20 cellular contexts compared by ENCODE assay signal in the genomic region with DNA sequence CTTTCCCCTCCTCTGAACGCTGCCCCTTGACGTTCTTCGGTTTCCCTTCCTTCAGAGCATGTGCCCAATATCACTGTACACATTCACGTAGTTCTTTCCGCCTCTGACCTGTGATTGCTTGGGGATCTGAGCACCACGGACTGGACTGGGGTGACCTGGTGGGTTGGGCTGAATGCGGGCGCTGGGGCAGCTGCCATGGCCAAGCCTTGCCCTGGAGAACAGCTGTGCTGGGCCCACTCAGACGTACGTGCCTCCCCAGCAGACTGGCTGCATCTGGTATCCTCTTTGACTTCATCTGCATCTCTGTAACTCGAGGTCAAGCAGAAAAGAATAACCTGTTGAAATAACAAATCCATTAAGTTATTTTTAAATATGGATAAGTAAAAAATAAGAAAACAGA. TPM values are rescaled to one million over a fixed set of nuclear protein-coding genes. Genes with fewer than 3 reads are reported as not detected.
DNase-seq lines count a peak whose midpoint lies in the region; ATAC-seq and TF ChIP-seq lines count a peak whose summit lies in the region.
"Had no signal": no experiment of that assay in that cellular context is flagged by ENCODE, and none has a peak within 500 bp of the region (broad histone marks: within the 10 kb centered on the region; RNA-seq: fewer than 3 reads in every experiment).

No MANE protein-coding gene starts in this region.

- H3K79me1 ChIP-seq in neuronal stem cell (ENCODE audit: low read depth, low read length): no peaks in the 10 kb centered on the region

- intact Hi-C loops in ovary (cut with DNase I): loop anchor here in 1 of 4 donors (5.0 kb wide), 1 partner anchor 234 kb away; no protein-coding TSS in a partner anchor

- H3K4me3 ChIP-seq in SJCRH30 (no peak overlapping the region), neuronal stem cell (ENCODE audit: low read length in 2 of 2) (no peak overlapping the region), skeletal muscle satellite cell (ENCODE audit: low read length) (no peak overlapping the region), ovary (no peak overlapping the region)

- H3K27ac Mint-ChIP-seq in activated naive CD4-positive, alpha-beta T cell treated with anti-CD3 and anti-CD28 coated beads, Interleukin-2, amount 50 U/mL, for 24 hours: peak overlapping the region; percentile 72
- no peak overlapping the region for H3K27ac Mint-ChIP-seq in activated naive CD4-positive, alpha-beta T cell treated with anti-CD3 and anti-CD28 coated beads, Interleukin-2, amount 50 U/mL, for 72 hours
- H3K27ac Mint-ChIP-seq: CD4-positive, CD25-positive, alpha-beta regulatory T cell; CD8-positive, alpha-beta memory T cell; HFFc6 had no signal

- H3K4me1 ChIP-seq in SJCRH30 (no peaks in the 10 kb centered on the region), neuronal stem cell (ENCODE audit: control insufficient read depth in 2 of 2, insufficient read depth in 1 of 2, low read depth in 1 of 2, low read length in 2 of 2) (peaks cover 0 to 5% of the 10 kb centered on the region in 2 donors), skeletal muscle satellite cell (ENCODE audit: control insufficient read depth, insufficient read depth, low read length) (peaks cover 3% of the 10 kb centered on the region), ovary (ENCODE audit: insufficient read depth) (peaks cover 1% of the 10 kb centered on the region)

- H3K4me2 ChIP-seq in neuronal stem cell (ENCODE audit: insufficient read depth, low read length, poor library complexity, severe bottlenecking): no peak overlapping the region
- H3K4me2 ChIP-seq in skeletal muscle satellite cell (ENCODE audit: low read length): peak overlapping the region; percentile 8

- H2BK120ac ChIP-seq in neuronal stem cell (ENCODE audit: low read depth, low read length): no peak overlapping the region

- no peak overlapping the region for H2BK15ac ChIP-seq in neuronal stem cell (ENCODE audit: low read length)

- H3K4ac ChIP-seq in neuronal stem cell (ENCODE audit: low read length): no peak overlapping the region

- H3K36me3 ChIP-seq in SJCRH30: no peaks in the 10 kb centered on the region
- no peaks in the 10 kb centered on the region for H3K36me3 ChIP-seq in neuronal stem cell (replicated peaks in 1 of 2; ENCODE audit: control insufficient read depth in 2 of 2, insufficient read depth in 2 of 2, low read length in 2 of 2)
- H3K36me3 ChIP-seq in skeletal muscle satellite cell (ENCODE audit: insufficient read depth, low read length): no peaks in the 10 kb centered on the region
- H3K36me3 ChIP-seq in ovary: no peaks in the 10 kb centered on the region
- H3K36me3 ChIP-seq: BE2C had no signal

- peak overlapping the region; percentile 13 for H2AFZ ChIP-seq in neuronal stem cell (ENCODE audit: low read length)

- H2BK12ac ChIP-seq in neuronal stem cell (ENCODE audit: low read length): no peak overlapping the region

- TF ChIP-seq POLR2A in ovary (IDR thresholded peaks at IDR 0.05): no peak

- no peak overlapping the region for H3K4me3 Mint-ChIP-seq in activated naive CD4-positive, alpha-beta T cell treated with anti-CD3 and anti-CD28 coated beads, Interleukin-2, amount 50 U/mL, for 24 hours
- H3K4me3 Mint-ChIP-seq: CD4-positive, CD25-positive, alpha-beta regulatory T cell; CD8-positive, alpha-beta memory T cell; HFFc6 had no signal

- H2AK5ac ChIP-seq in neuronal stem cell (ENCODE audit: low read depth, low read length): peak overlapping the region; percentile 61

- H3K36me3 Mint-ChIP-seq in activated naive CD4-positive, alpha-beta T cell treated with anti-CD3 and anti-CD28 coated beads, Interleukin-2, amount 50 U/mL, for 24 hours: no peaks in the 10 kb centered on the region
- no peaks in the 10 kb centered on the region for H3K36me3 Mint-ChIP-seq in activated naive CD4-positive, alpha-beta T cell treated with anti-CD3 and anti-CD28 coated beads, Interleukin-2, amount 50 U/mL, for 72 hours
- H3K36me3 Mint-ChIP-seq: CD4-positive, CD25-positive, alpha-beta regulatory T cell had no signal

- no peak overlapping the region for H3K23ac ChIP-seq in neuronal stem cell (ENCODE audit: low read depth, low read length, poor library complexity)

- no peak overlapping the region for H2BK5ac ChIP-seq in neuronal stem cell (ENCODE audit: low read length)

- H3K18ac ChIP-seq in neuronal stem cell (ENCODE audit: low read length): no peak overlapping the region

- H3K9me3 Mint-ChIP-seq in activated naive CD4-positive, alpha-beta T cell treated with anti-CD3 and anti-CD28 coated beads, Interleukin-2, amount 50 U/mL, for 24 hours: no peaks in the 10 kb centered on the region
- H3K9me3 Mint-ChIP-seq in activated naive CD4-positive, alpha-beta T cell treated with anti-CD3 and anti-CD28 coated beads, Interleukin-2, amount 50 U/mL, for 72 hours: no peaks in the 10 kb centered on the region
- H3K9me3 Mint-ChIP-seq: CD8-positive, alpha-beta memory T cell; HFFc6 had no signal

- TF ChIP-seq EP300 in ovary (IDR thresholded peaks at IDR 0.05): no peak

- peaks cover 12% of the 10 kb centered on the region for H3K4me1 Mint-ChIP-seq in activated naive CD4-positive, alpha-beta T cell treated with anti-CD3 and anti-CD28 coated beads, Interleukin-2, amount 50 U/mL, for 24 hours
- H3K4me1 Mint-ChIP-seq: CD8-positive, alpha-beta memory T cell had no signal

- H3K27me3 Mint-ChIP-seq in activated naive CD4-positive, alpha-beta T cell treated with anti-CD3 and anti-CD28 coated beads, Interleukin-2, amount 50 U/mL, for 24 hours: no peaks in the 10 kb centered on the region
- H3K27me3 Mint-ChIP-seq: CD4-positive, CD25-positive, alpha-beta regulatory T cell had no signal

- no peak overlapping the region for H4K91ac ChIP-seq in neuronal stem cell (ENCODE audit: low read depth, low read length, poor library complexity)

- H3K27ac ChIP-seq in SJCRH30 (no peak overlapping the region), neuronal stem cell (replicated peaks; ENCODE audit: low read length) (no peak overlapping the region), ovary (no peak overlapping the region)
- H3K27ac ChIP-seq: HL-60 had no signal

- H3K14ac ChIP-seq in neuronal stem cell (ENCODE audit: low read length): peak overlapping the region; percentile 63

- H3K27me3 ChIP-seq in SJCRH30: no peaks in the 10 kb centered on the region
- no peaks in the 10 kb centered on the region for H3K27me3 ChIP-seq in neuronal stem cell (ENCODE audit: control insufficient read depth in 3 of 3, insufficient read depth in 3 of 3, low read depth in 1 of 3, low read length in 3 of 3)
- H3K27me3 ChIP-seq in skeletal muscle satellite cell (ENCODE audit: control insufficient read depth, insufficient read depth, low read length): no peaks in the 10 kb centered on the region
- H3K27me3 ChIP-seq in ovary: no peaks in the 10 kb centered on the region
- H3K27me3 ChIP-seq: BE2C had no signal

- no peaks in the 10 kb centered on the region for H3K9me3 ChIP-seq in SJCRH30 (replicated peaks)
- H3K9me3 ChIP-seq in neuronal stem cell (replicated peaks in 1 of 2; ENCODE audit: control insufficient read depth in 2 of 2, insufficient read depth in 1 of 2, low read depth in 1 of 2, low read length in 2 of 2): no peaks in the 10 kb centered on the region
- no peaks in the 10 kb centered on the region for H3K9me3 ChIP-seq in skeletal muscle satellite cell (replicated peaks; ENCODE audit: low read length)
- H3K9me3 ChIP-seq in ovary: no peaks in the 10 kb centered on the region
- H3K9me3 ChIP-seq: BE2C had no signal

- no peak overlapping the region for H3K9ac ChIP-seq in neuronal stem cell (ENCODE audit: low read depth, low read length, poor library complexity)
- H3K9ac ChIP-seq in skeletal muscle satellite cell (ENCODE audit: low read depth, low read length): no peak overlapping the region

- H4K8ac ChIP-seq in neuronal stem cell (ENCODE audit: low read depth, low read length): no peak overlapping the region

- no peak for TF ChIP-seq CTCF in ovary (IDR thresholded peaks at IDR 0.05)

- DNase-seq in activated naive CD4-positive, alpha-beta T cell treated with anti-CD3 and anti-CD28 coated beads, Interleukin-2, amount 50 U/mL, for 72 hours (ENCODE audit: low spot score in 2 of 2): no peak
- DNase-seq in SJCRH30 (peak; percentile 44 to 50), neuronal stem cell (ENCODE audit: low spot score) (no peak), ovary (no peak), AML-193 (lab: John Stamatoyannopoulos, UW) (no peak)
- DNase-seq in central memory CD4-positive, alpha-beta T cell: no peak
- DNase-seq: 8988T; BE2C; C1 segment of cervical spinal cord; CD4-positive, CD25-positive, alpha-beta regulatory T cell; CD8-positive, alpha-beta memory T cell; COR-L47; DMS153; DMS79; GDM1; GOT3; HFFc6 had no signal

- WGBS in neuronal stem cell (ENCODE audit: extremely low coverage in 2 of 2, insufficient read length in 2 of 2, insufficient replicate concordance in 1 of 2), 2 donors: no CpG with 5 or more reads among the region's 11 CpGs
- WGBS in ovary, 3 donors: 47 to 78% (median 58%) methylated on average over 11 of the region's 11 CpGs

- ATAC-seq in activated naive CD4-positive, alpha-beta T cell treated with anti-CD3 and anti-CD28 coated beads, Interleukin-2, amount 50 U/mL, for 72 hours: no peak

RNA-seq across cellular contexts. Expression of a gene that starts 35.1 kb away (rescaled TPM):
- 10 to 100 TPM in 1 of 2 donors, 1 to 10 TPM in 1; 3.1 to 12.4 TPM for total RNA-seq in activated naive CD4-positive, alpha-beta T cell treated with anti-CD3 and anti-CD28 coated beads, Interleukin-2, amount 50 U/mL, for 72 hours
- total RNA-seq in SJCRH30 (2014; rRNA removed; shearing (Covaris generic)): 4.1 and 5.3 TPM in 2 replicates
- 0.57 TPM for polyA plus RNA-seq in neuronal stem cell (2013, experiment 1 of 2)
- polyA plus RNA-seq in neuronal stem cell (2013, experiment 2 of 2): 0.71 TPM
- total RNA-seq in skeletal muscle satellite cell (2012; rRNA removed): 2.0 and 2.5 TPM in 2 replicates
- 10 to 100 TPM in 6 of 7 donors, 1 to 10 TPM in 1; 6.7 to 24.3 (median 13.7) TPM for total RNA-seq in ovary
- polyA plus RNA-seq in ovary: 1 to 10 TPM; 3.0 to 5.3 TPM

Comparison
In these comparisons a context has a peak if more than half of its experiments do, and no peak if none do; other contexts are left out.
1. DNase-seq: peak in SJCRH30 (2 of 2); none in activated naive CD4-positive, alpha-beta T cell treated with anti-CD3 and anti-CD28 coated beads, Interleukin-2, amount 50 U/mL, for 72 hours (0 of 2), neuronal stem cell (single experiment), ovary (0 of 5), AML-193 (0 of 2) and central memory CD4-positive, alpha-beta T cell (single experiment).